ENCODE assay signal across 9 cellular contexts in genomic region chr17:40922239-40922638, GRCh38. TPM values are rescaled to one million over a fixed set of nuclear protein-coding genes. Genes with fewer than 3 reads are reported as not detected.
DNase-seq lines count a peak whose midpoint lies in the region; ATAC-seq and TF ChIP-seq lines count a peak whose summit lies in the region.
"Had no signal": no experiment of that assay in that cellular context is flagged by ENCODE, and none has a peak within 500 bp of the region (broad histone marks: within the 10 kb centered on the region; RNA-seq: fewer than 3 reads in every experiment).

No MANE protein-coding gene starts in this region.

- CTCF ChIA-PET in HEK293T (lab: Yijun Ruan, JAX) = interaction anchor here (0.5 kb wide), 1 partner anchor 139 kb away, joined by 3 read pairs; no protein-coding TSS in a partner anchor

- POLR2A ChIA-PET in HEK293T (lab: Yijun Ruan, JAX) = no interaction called here

- H3K36me3 ChIP-seq in adrenal gland (replicated peaks in 1 of 2) (no peaks in the 10 kb centered on the region), suprapubic skin (no peaks in the 10 kb centered on the region)

- no peak for TF ChIP-seq EP300 in suprapubic skin (IDR thresholded peaks at IDR 0.05)

- H3K4me3 ChIP-seq in adrenal gland = no peak overlapping the region
- H3K4me3 ChIP-seq in suprapubic skin = no peak overlapping the region

- no peak for TF ChIP-seq POLR2A in adrenal gland (IDR thresholded peaks at IDR 0.05)
- no peak for TF ChIP-seq POLR2A in suprapubic skin (IDR thresholded peaks at IDR 0.05)

- no peak for TF ChIP-seq CTCF in HFFc6 (IDR thresholded peaks at IDR 0.05)
- TF ChIP-seq CTCF in adrenal gland (IDR thresholded peaks at IDR 0.05) = no peak
- TF ChIP-seq CTCF in suprapubic skin (IDR thresholded peaks at IDR 0.05) = no peak

- peaks cover 40% of the 10 kb centered on the region for H3K4me1 Mint-ChIP-seq in HFFc6 (ENCODE audit: low read depth)

- no peak overlapping the region for H3K4me3 Mint-ChIP-seq in HFFc6

- DNase-seq in HFFc6 = peak; percentile 81
- peak; percentile 67 to 84 (median 76) for DNase-seq in adrenal gland
- DNase-seq in inferior parietal cortex (ENCODE audit: extremely low spot score) = peak; percentile 44
- DNase-seq in suprapubic skin (ENCODE audit: low spot score in 2 of 2) = peak in 1 of 2 donors; percentile 79
- DNase-seq in NCI-H187 treated with DMSO at 0.1 percent for 48 hours (lab: John Stamatoyannopoulos, UW) = no peak
- no peak for DNase-seq in HEK293T (ENCODE audit: extremely low spot score)

- H3K4me1 ChIP-seq in adrenal gland (replicated peaks in 1 of 2) (peaks cover 0 to 8% of the 10 kb centered on the region in 2 donors), suprapubic skin (peaks cover 10% of the 10 kb centered on the region)

- H3K27me3 ChIP-seq in adrenal gland (no peaks in the 10 kb centered on the region), suprapubic skin (no peaks in the 10 kb centered on the region)

- H3K27ac ChIP-seq in adrenal gland (peak overlapping the region in 3 of 5 donors; percentile 5 to 30 (median 26)), suprapubic skin (peak overlapping the region; percentile 73)

- intact Hi-C loops in adrenal gland (cut with DNase I) = no loop called here

- H3K27me3 Mint-ChIP-seq in HFFc6 (ENCODE audit: insufficient read depth) = no peaks in the 10 kb centered on the region

- peaks cover 6% of the 10 kb centered on the region; the same call in 1 of the 2 replicates for H3K36me3 Mint-ChIP-seq in HFFc6 (ENCODE audit: low read depth)

- no peaks in the 10 kb centered on the region for H3K9me3 Mint-ChIP-seq in HFFc6

- ATAC-seq in HG03196 (IDR thresholded peaks at IDR 0.05; ENCODE audit: unreplicated experiment) (no peak), GM21786 (IDR thresholded peaks at IDR 0.05; ENCODE audit: unreplicated experiment) (no peak)

- 12 to 32% (median 29%) methylated on average over 2 of the region's 2 CpGs for WGBS in adrenal gland, 4 donors
- 25% methylated on average over 2 of the region's 2 CpGs for WGBS in suprapubic skin

- peak overlapping the region; percentile 96 for H3K27ac Mint-ChIP-seq in HFFc6

- no peaks in the 10 kb centered on the region for H3K9me3 ChIP-seq in adrenal gland (replicated peaks in 1 of 3)
- no peaks in the 10 kb centered on the region for H3K9me3 ChIP-seq in suprapubic skin

TF ChIP-seq in HEK293T, 16 proteins besides CTCF, POLR2A, EP300 and RAD21:
- TF ChIP-seq PKNOX1 (IDR thresholded peaks at IDR 0.05) = no peak
- TF ChIP-seq FOXK2 (IDR thresholded peaks at IDR 0.05) = no peak
- TF ChIP-seq NFRKB (IDR thresholded peaks at IDR 0.05) = no peak
- no peak for TF ChIP-seq HDGF (IDR thresholded peaks at IDR 0.05; ENCODE audit: borderline replicate concordance)
- no peak for TF ChIP-seq LEF1 (IDR thresholded peaks at IDR 0.05; ENCODE audit: borderline replicate concordance)
- TF ChIP-seq BHLHE40 (IDR thresholded peaks at IDR 0.05; ENCODE audit: borderline replicate concordance) = no peak
- TF ChIP-seq L3MBTL2 (conservative IDR thresholded peaks at IDR 0.05) = no peak
- TF ChIP-seq ARNT (IDR thresholded peaks at IDR 0.05) = no peak
- TF ChIP-seq CTBP1 (IDR thresholded peaks at IDR 0.05; ENCODE audit: borderline replicate concordance) = no peak
- TF ChIP-seq SP1 (IDR thresholded peaks at IDR 0.05) = no peak
- TF ChIP-seq FOXA1 (IDR thresholded peaks at IDR 0.05) = no peak
- no peak for TF ChIP-seq TARDBP (IDR thresholded peaks at IDR 0.05)
- no peak for TF ChIP-seq ELF4 (IDR thresholded peaks at IDR 0.05)
- TF ChIP-seq FOXM1 (IDR thresholded peaks at IDR 0.05; ENCODE audit: borderline replicate concordance) = no peak
- no peak for TF ChIP-seq SUZ12 (IDR thresholded peaks at IDR 0.05)
TF ChIP-seq in HEK293T: peak in this region for 0.

RNA-seq across cellular contexts. Expression of gene KRT23, which starts 15.2 kb away (rescaled TPM):
- under 1 TPM in 1 of 6 experiments, not detected in 5; 0.14 TPM for total RNA-seq in HFFc6 (2021; fragmentation: NEBNext Ultra II Directional; extraction: Animal tissue kit (Norgen Biotek cat#: 25700))
- total RNA-seq in adrenal gland (not detected), suprapubic skin (100 to 1,000 TPM in 3 of 4 donors, 10 to 100 TPM in 1; 84.6 to 310 (median 217) TPM)
- under 1 TPM in 1 of 3 donors, not detected in 2; 0.03 TPM for polyA plus RNA-seq in adrenal gland
- total RNA-seq: T-helper 1 cell treated with Interleukin-12 subunit alpha and Interleukin-12 subunit beta and Interleukin-4 antibody, amounts not matched to agents 30 ng/mL and 1 ng/mL, for 36 hours had no signal

RNA-seq across cellular contexts. Expression of gene KRT20, which starts 37.2 kb away (rescaled TPM):
- total RNA-seq in HFFc6 (2021; fragmentation: NEBNext Ultra II Directional; extraction: Animal tissue kit (Norgen Biotek cat#: 25700)) = not detected
- total RNA-seq in adrenal gland (under 1 TPM in 2 of 8 donors, not detected in 6; 0.23 to 0.50 TPM), suprapubic skin (under 1 TPM in 1 of 4 donors, not detected in 3; 0.60 TPM)
- polyA plus RNA-seq in adrenal gland = under 1 TPM in 2 of 3 donors, not detected in 1; 0.27 to 0.64 TPM
- total RNA-seq: T-helper 1 cell treated with Interleukin-12 subunit alpha and Interleukin-12 subunit beta and Interleukin-4 antibody, amounts not matched to agents 30 ng/mL and 1 ng/mL, for 36 hours had no signal

RNA-seq across cellular contexts. Expression of gene KRT39, which starts 44.5 kb away (rescaled TPM):
- not detected for total RNA-seq in HFFc6 (2021; fragmentation: NEBNext Ultra II Directional; extraction: Animal tissue kit (Norgen Biotek cat#: 25700))
- total RNA-seq in adrenal gland = not detected
- polyA plus RNA-seq in adrenal gland = under 1 TPM in 1 of 3 donors, not detected in 2; 0.17 TPM
- 10 to 100 TPM in 1 of 4 donors, 1 to 10 TPM in 1, not detected in 2; 2.5 to 13.3 TPM for total RNA-seq in suprapubic skin
- total RNA-seq: T-helper 1 cell treated with Interleukin-12 subunit alpha and Interleukin-12 subunit beta and Interleukin-4 antibody, amounts not matched to agents 30 ng/mL and 1 ng/mL, for 36 hours had no signal

RNA-seq across cellular contexts. Expression of gene KRT12, which starts 55.2 kb away (rescaled TPM):
- not detected for total RNA-seq in HFFc6 (2021; fragmentation: NEBNext Ultra II Directional; extraction: Animal tissue kit (Norgen Biotek cat#: 25700))
- not detected for total RNA-seq in adrenal gland
- not detected for polyA plus RNA-seq in adrenal gland
- total RNA-seq in suprapubic skin = not detected
- total RNA-seq: T-helper 1 cell treated with Interleukin-12 subunit alpha and Interleukin-12 subunit beta and Interleukin-4 antibody, amounts not matched to agents 30 ng/mL and 1 ng/mL, for 36 hours had no signal

Comparison
In these comparisons a context has a peak if more than half of its experiments do, and no peak if none do; other contexts are left out.
1. DNase-seq: peak in HFFc6 (single experiment), adrenal gland (7 of 7) and inferior parietal cortex (single experiment); none in NCI-H187 treated with DMSO at 0.1 percent for 48 hours (single experiment) and HEK293T (single experiment).
2. RNA of gene KRT23, which starts 15.2 kb away (total RNA-seq): 84.6 to 310 TPM in suprapubic skin; 0.14 TPM in HFFc6 and not detected in adrenal gland; every median in the first group is over 10 times any median in the second.